ENCODE assay signal across 16 cellular contexts in the genomic region with DNA sequence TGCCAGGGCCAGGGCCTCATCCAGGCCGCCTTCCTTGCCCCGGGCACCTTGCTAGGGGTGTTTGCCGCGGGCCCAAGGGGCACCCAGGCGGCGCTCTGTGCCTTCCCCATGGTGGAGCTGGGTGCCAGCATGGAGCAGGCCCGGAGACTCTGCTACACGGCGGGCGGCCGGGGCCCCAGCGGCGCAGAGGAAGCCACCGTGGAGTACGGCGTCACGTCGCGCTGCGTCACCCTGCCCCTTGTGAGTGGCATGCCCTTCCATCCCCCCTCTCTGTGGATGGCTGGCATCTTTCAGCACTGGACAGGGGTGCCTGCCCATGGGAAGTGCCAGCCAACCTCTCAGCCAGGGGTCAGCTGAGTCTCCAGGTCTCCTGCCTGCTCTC. TPM values are rescaled to one million over a fixed set of nuclear protein-coding genes. Genes with fewer than 3 reads are reported as not detected.
DNase-seq lines count a peak whose midpoint lies in the region; ATAC-seq, FAIRE-seq and TF ChIP-seq lines count a peak whose summit lies in the region.
"Had no signal": no experiment of that assay in that cellular context is flagged by ENCODE, and none has a peak within 500 bp of the region (broad histone marks: within the 10 kb centered on the region; RNA-seq: fewer than 3 reads in every experiment).

No MANE protein-coding gene starts in this region.

- H3K27ac ChIP-seq in A549 (no peak overlapping the region), cingulate gyrus (ENCODE audit: low read depth, low read length) (peak overlapping the region; percentile 57), neuronal stem cell (replicated peaks; ENCODE audit: low read length) (no peak overlapping the region), ascending aorta (no peak overlapping the region)

- no peak for TF ChIP-seq POLR2A in A549 (IDR thresholded peaks at IDR 0.05; ENCODE audit: low read length)

- no peak overlapping the region for H3K18ac ChIP-seq in neuronal stem cell (ENCODE audit: low read length)

- no peak for TF ChIP-seq RAD21 in A549 (conservative IDR thresholded peaks at IDR 0.05 in 1 of 2, IDR thresholded peaks at IDR 0.05 in 1 of 2)

- H3K4me2 ChIP-seq in A549: no peak overlapping the region
- no peak overlapping the region for H3K4me2 ChIP-seq in neuronal stem cell (ENCODE audit: insufficient read depth, low read length, poor library complexity, severe bottlenecking)

- no peaks in the 10 kb centered on the region for H3K79me1 ChIP-seq in neuronal stem cell (ENCODE audit: low read depth, low read length)

- peak overlapping the region; percentile 22 for H2BK12ac ChIP-seq in neuronal stem cell (ENCODE audit: low read length)

- H4K91ac ChIP-seq in neuronal stem cell (ENCODE audit: low read depth, low read length, poor library complexity): no peak overlapping the region

- no peak for ATAC-seq in A549

- 97% methylated on average over 15 of the region's 20 CpGs for WGBS in A549 (ENCODE audit: missing lambda C conversion rate)
- no CpG with 5 or more reads among the region's 20 CpGs for WGBS in neuronal stem cell (ENCODE audit: extremely low coverage in 2 of 2, insufficient read length in 2 of 2, insufficient replicate concordance in 1 of 2), 2 donors

- no peaks in the 10 kb centered on the region for H3K9me3 ChIP-seq in A549
- no peaks in the 10 kb centered on the region for H3K9me3 ChIP-seq in neuronal stem cell (replicated peaks in 1 of 2; ENCODE audit: control insufficient read depth in 2 of 2, insufficient read depth in 1 of 2, low read depth in 1 of 2, low read length in 2 of 2)
- no peaks in the 10 kb centered on the region for H3K9me3 ChIP-seq in ascending aorta
- H3K9me3 ChIP-seq: HAP-1 had no signal

- intact Hi-C loops in ascending aorta (cut with DNase I): no loop called here

- POLR2A ChIA-PET in A549 (lab: Yijun Ruan, JAX): no interaction called here

- H2BK5ac ChIP-seq in neuronal stem cell (ENCODE audit: low read length): no peak overlapping the region

- no peak overlapping the region for H2AFZ ChIP-seq in neuronal stem cell (ENCODE audit: low read length)

- no peak overlapping the region for H3K23ac ChIP-seq in neuronal stem cell (ENCODE audit: low read depth, low read length, poor library complexity)

- no peak for TF ChIP-seq CTCF in A549 (IDR thresholded peaks at IDR 0.05)
- no peak for TF ChIP-seq CTCF in GM06990 (IDR thresholded peaks at IDR 0.05; ENCODE audit: insufficient read depth, low read length, poor library complexity, severe bottlenecking)
- TF ChIP-seq CTCF in ascending aorta (IDR thresholded peaks at IDR 0.05): no peak

- H3K4ac ChIP-seq in neuronal stem cell (ENCODE audit: low read length): no peak overlapping the region

- H3K14ac ChIP-seq in neuronal stem cell (ENCODE audit: low read length): no peak overlapping the region

- H2BK120ac ChIP-seq in neuronal stem cell (ENCODE audit: low read depth, low read length): no peak overlapping the region

- CTCF ChIA-PET in A549 (lab: Yijun Ruan, JAX): interaction anchor here (0.7 to 3.4 kb wide), 5 partner anchors 12 to 200 kb away, joined by 3 to 17 read pairs (median 7); no protein-coding TSS in a partner anchor

- no peak overlapping the region for H4K8ac ChIP-seq in neuronal stem cell (ENCODE audit: low read depth, low read length)

- no peak overlapping the region for H2AK5ac ChIP-seq in neuronal stem cell (ENCODE audit: low read depth, low read length)

- H3K36me3 ChIP-seq in GM06990 (ENCODE audit: control insufficient read depth, insufficient read depth, low read length) (no peaks in the 10 kb centered on the region), neuronal stem cell (replicated peaks in 1 of 2; ENCODE audit: control insufficient read depth in 2 of 2, insufficient read depth in 2 of 2, low read length in 2 of 2) (no peaks in the 10 kb centered on the region), ascending aorta (peaks cover 5 to 8% of the 10 kb centered on the region in 2 donors)
- H3K36me3 ChIP-seq: HAP-1 had no signal

- FAIRE-seq in A549 (lab: Jason Lieb, UNC): no peak

- no peak overlapping the region for H3K9ac ChIP-seq in neuronal stem cell (ENCODE audit: low read depth, low read length, poor library complexity)

- no peak overlapping the region for H2BK15ac ChIP-seq in neuronal stem cell (ENCODE audit: low read length)

- DNase-seq in A549 (ENCODE audit: low read depth in 1 of 2, low spot score in 1 of 2) (no peak), GM06990 (ENCODE audit: extremely low read depth, insufficient read length) (peak; percentile 6), neuronal stem cell (ENCODE audit: low spot score) (no peak), NCI-H1417 (lab: John Stamatoyannopoulos, UW) (no peak), ascending aorta (ENCODE audit: low spot score in 2 of 2) (no peak), HuH-7.5 (ENCODE audit: low spot score) (no peak)
- DNase-seq in activated CD4-positive, alpha-beta T cell treated with anti-CD3 and anti-CD28 coated beads, Interleukin-2, amount 50 U/mL, for 48 hours: no peak
- DNase-seq: DMS153, EL, NCI-H1436, NCI-H2081, NCI-H2227 treated with DMSO at 0.1 percent for 48 hours, NCI-H526 had no signal

- H3K27me3 ChIP-seq in GM06990 (replicated peaks; ENCODE audit: control insufficient read depth, insufficient read depth, low read length): no peaks in the 10 kb centered on the region
- H3K27me3 ChIP-seq in neuronal stem cell (ENCODE audit: control insufficient read depth in 3 of 3, insufficient read depth in 3 of 3, low read depth in 1 of 3, low read length in 3 of 3): no peaks in the 10 kb centered on the region
- no peaks in the 10 kb centered on the region for H3K27me3 ChIP-seq in ascending aorta

- no peak overlapping the region for H3K4me3 ChIP-seq in A549
- H3K4me3 ChIP-seq in GM06990 (replicated peaks; ENCODE audit: low read depth, low read length): no peak overlapping the region
- no peak overlapping the region for H3K4me3 ChIP-seq in neuronal stem cell (ENCODE audit: low read length in 2 of 2)
- H3K4me3 ChIP-seq in ascending aorta: no peak overlapping the region
- H3K4me3 ChIP-seq: HAP-1 had no signal

- no peak for TF ChIP-seq EP300 in A549 (IDR thresholded peaks at IDR 0.05)

- H3K4me1 ChIP-seq in A549 (peaks cover 16% of the 10 kb centered on the region; the same call in 2 of the 3 replicates), neuronal stem cell (ENCODE audit: control insufficient read depth in 2 of 2, insufficient read depth in 1 of 2, low read depth in 1 of 2, low read length in 2 of 2) (peaks cover 9 to 17% of the 10 kb centered on the region in 2 donors), ascending aorta (peaks cover 0 to 8% of the 10 kb centered on the region in 2 donors)

RNA-seq across cellular contexts. Expression of gene PLXNB3, which starts 3.6 kb away (rescaled TPM):
- polyA plus RNA-seq in A549 (2011; rRNA removed) (1.1 and 1.2 TPM in 2 replicates), A549 (2017; fragmentation: RNase III; extraction: RNeasy Plus Mini Kit Qiagen cat#74134 plus additional on column Dnase treatment) (2.5 to 3.9 TPM (median 3.1 TPM) in 3 replicates)
- 4.1 and 5.5 TPM in 2 replicates for polyA plus RNA-seq in A549 (2012; cell fraction: cytosol; rRNA removed)
- 16.1 and 22.5 TPM in 2 replicates for polyA plus RNA-seq in A549 (2012; cell fraction: nucleus; rRNA removed)
- 2.0 and 3.2 TPM in 2 replicates for polyA minus RNA-seq in A549 (2011; rRNA and poly(A)+ RNA removed)
- polyA plus RNA-seq in neuronal stem cell (2013, experiment 1 of 2): 0.67 TPM
- polyA plus RNA-seq in neuronal stem cell (2013, experiment 2 of 2): 0.64 TPM
- total RNA-seq in ascending aorta: 99.1 TPM
- total RNA-seq: OCI-LY7 had no signal

RNA-seq across cellular contexts. Expression of gene SRPK3, which starts 13.2 kb away (rescaled TPM):
- not detected in 2 replicates for polyA plus RNA-seq in A549 (2011; rRNA removed)
- polyA plus RNA-seq in A549 (2012; cell fraction: cytosol; rRNA removed): 0.04 and 0.08 TPM in 2 replicates
- 0.17 and 0.35 TPM in 2 replicates for polyA plus RNA-seq in A549 (2012; cell fraction: nucleus; rRNA removed)
- 0.03 to 0.08 TPM (median 0.05 TPM) in 3 replicates for polyA plus RNA-seq in A549 (2017; fragmentation: RNase III; extraction: RNeasy Plus Mini Kit Qiagen cat#74134 plus additional on column Dnase treatment)
- not detected in 2 replicates for polyA minus RNA-seq in A549 (2011; rRNA and poly(A)+ RNA removed)
- polyA plus RNA-seq in neuronal stem cell (2013, experiment 1 of 2): not detected
- polyA plus RNA-seq in neuronal stem cell (2013, experiment 2 of 2): not detected
- 4.5 TPM for total RNA-seq in ascending aorta
- total RNA-seq: OCI-LY7 had no signal

RNA-seq across cellular contexts. Expression of gene IDH3G, which starts 26.5 kb away (rescaled TPM):
- polyA plus RNA-seq in A549 (2011; rRNA removed) (45.6 and 50.7 TPM in 2 replicates), A549 (2017; fragmentation: RNase III; extraction: RNeasy Plus Mini Kit Qiagen cat#74134 plus additional on column Dnase treatment) (58.5 to 60.3 TPM (median 59.9 TPM) in 3 replicates)
- polyA plus RNA-seq in A549 (2012; cell fraction: cytosol; rRNA removed): 115 and 121 TPM in 2 replicates
- 209 and 300 TPM in 2 replicates for polyA plus RNA-seq in A549 (2012; cell fraction: nucleus; rRNA removed)
- 102 and 107 TPM in 2 replicates for polyA minus RNA-seq in A549 (2011; rRNA and poly(A)+ RNA removed)
- 43.4 TPM for polyA plus RNA-seq in neuronal stem cell (2013, experiment 1 of 2)
- polyA plus RNA-seq in neuronal stem cell (2013, experiment 2 of 2): 43.1 TPM
- 351 TPM for total RNA-seq in ascending aorta

RNA-seq across cellular contexts. Expression of gene SSR4, which starts 26.8 kb away (rescaled TPM):
- polyA plus RNA-seq in A549 (2011; rRNA removed) (212 and 293 TPM in 2 replicates), A549 (2017; fragmentation: RNase III; extraction: RNeasy Plus Mini Kit Qiagen cat#74134 plus additional on column Dnase treatment) (347 to 354 TPM (median 352 TPM) in 3 replicates)
- polyA plus RNA-seq in A549 (2012; cell fraction: cytosol; rRNA removed): 446 and 484 TPM in 2 replicates
- polyA plus RNA-seq in A549 (2012; cell fraction: nucleus; rRNA removed): 340 and 444 TPM in 2 replicates
- polyA minus RNA-seq in A549 (2011; rRNA and poly(A)+ RNA removed): 139 and 189 TPM in 2 replicates
- 194 TPM for polyA plus RNA-seq in neuronal stem cell (2013, experiment 1 of 2)
- polyA plus RNA-seq in neuronal stem cell (2013, experiment 2 of 2): 190 TPM
- 331 TPM for total RNA-seq in ascending aorta

RNA-seq across cellular contexts. Expression of gene ABCD1, which starts 43.0 kb away (rescaled TPM):
- polyA plus RNA-seq in A549 (2011; rRNA removed) (1.7 and 1.8 TPM in 2 replicates), A549 (2017; fragmentation: RNase III; extraction: RNeasy Plus Mini Kit Qiagen cat#74134 plus additional on column Dnase treatment) (3.3 to 5.1 TPM (median 3.8 TPM) in 3 replicates)
- polyA plus RNA-seq in A549 (2012; cell fraction: cytosol; rRNA removed): 3.0 and 3.8 TPM in 2 replicates
- 10.0 and 12.8 TPM in 2 replicates for polyA plus RNA-seq in A549 (2012; cell fraction: nucleus; rRNA removed)
- polyA minus RNA-seq in A549 (2011; rRNA and poly(A)+ RNA removed): 2.1 and 4.0 TPM in 2 replicates
- polyA plus RNA-seq in neuronal stem cell (2013, experiment 1 of 2): 4.4 TPM
- polyA plus RNA-seq in neuronal stem cell (2013, experiment 2 of 2): 4.2 TPM
- total RNA-seq in ascending aorta: 14.7 TPM
